Comparison of ENCODE assay signal across 11 cellular contexts in genomic region chrX:39975094-39975865, GRCh38.
DNase-seq lines count a peak whose midpoint lies in the region.
"Had no signal": no experiment of that assay in that cellular context is flagged by ENCODE, and none has a peak within 500 bp of the region (broad histone marks: within the 10 kb centered on the region; RNA-seq: fewer than 3 reads in every experiment).

No MANE protein-coding gene starts in this region.

- in situ Hi-C loops in SK-MEL-5 (cut with HindIII; ENCODE audit: low pct_unique_long_range_greater_than_20kb, low sequenced_read_pairs), result no loop called here

- peak; percentile 37 for DNase-seq in DMS79 treated with DMSO at 0.1 percent for 48 hours (lab: John Stamatoyannopoulos, UW)
- peak; percentile 82 for DNase-seq in M059J (ENCODE audit: low read depth)
- DNase-seq in SK-MEL-5 (ENCODE audit: low read depth, low spot score), result peak; percentile 12
- DNase-seq in mucosa of gallbladder (ENCODE audit: low spot score), result peak; percentile 38
- DNase-seq in activated T-cell treated with anti-CD3 and anti-CD28 coated beads for 4 hours, result no peak
- no peak for DNase-seq in NAMALWA (ENCODE audit: low spot score)
- DNase-seq in central memory CD4-positive, alpha-beta T cell, result no peak
- no peak for DNase-seq in T-helper 1 cell
- DNase-seq: erythroblast, heart left ventricle, SW 1271 had no signal

Comparison
In these comparisons a context has a peak if more than half of its experiments do, and no peak if none do; other contexts are left out.
1. DNase-seq: peak in DMS79 treated with DMSO at 0.1 percent for 48 hours (single experiment), M059J (single experiment), SK-MEL-5 (single experiment) and mucosa of gallbladder (single experiment); none in activated T-cell treated with anti-CD3 and anti-CD28 coated beads for 4 hours (single experiment), NAMALWA (single experiment), central memory CD4-positive, alpha-beta T cell (single experiment) and T-helper 1 cell (0 of 5).